In genomic region chr19:48330012-48330681, GRCh38 we compare ENCODE assay signal across 9 cellular contexts. TPM values are rescaled to one million over a fixed set of nuclear protein-coding genes. Genes with fewer than 3 reads are reported as not detected.
DNase-seq lines count a peak whose midpoint lies in the region; ATAC-seq and TF ChIP-seq lines count a peak whose summit lies in the region.
"Had no signal": no experiment of that assay in that cellular context is flagged by ENCODE, and none has a peak within 500 bp of the region (broad histone marks: within the 10 kb centered on the region; RNA-seq: fewer than 3 reads in every experiment).

No MANE protein-coding gene starts in this region.

- H4K20me1 ChIP-seq in BLaER1: no peaks in the 10 kb centered on the region

- peaks cover 18% of the 10 kb centered on the region; the same call in 1 of the 2 replicates for H3K9me3 ChIP-seq in BLaER1
- H3K9me3 ChIP-seq in breast epithelium: no peaks in the 10 kb centered on the region

- H3K27me3 ChIP-seq in BLaER1 (no peaks in the 10 kb centered on the region), breast epithelium (no peaks in the 10 kb centered on the region)

- H3K36me3 ChIP-seq in BLaER1: peaks cover 19% of the 10 kb centered on the region
- H3K36me3 ChIP-seq in breast epithelium: no peaks in the 10 kb centered on the region

- CTCF ChIA-PET in activated B cell treated with CpG ODN at 0.5 μM for 24 hours (lab: Charles Lee): interaction anchor here (1.0 kb wide), 1 partner anchor 62 kb away, joined by 5 read pairs; no protein-coding TSS in a partner anchor

- no peaks in the 10 kb centered on the region for H3K27me3 Mint-ChIP-seq in activated B cell treated with CpG ODN at 0.5 μM for 24 hours

- H3K4me3 ChIP-seq in BLaER1 (peak overlapping the region; percentile 64), breast epithelium (peak overlapping the region; percentile 27 to 66 (median 64))

- peak; percentile 90 for DNase-seq in NCI-H187 treated with DMSO at 0.1 percent for 48 hours (lab: John Stamatoyannopoulos, UW)
- DNase-seq in activated B cell treated with CpG ODN at 0.5 μM for 24 hours: peak; percentile 61
- DNase-seq in breast epithelium (ENCODE audit: low spot score in 2 of 2): peak; percentile 88 to 91
- DNase-seq in kidney tubule cell (ENCODE audit: low spot score): peak; percentile 81
- DNase-seq in stimulated activated CD4-positive, alpha-beta T cell treated with anti-CD3 and anti-CD28 coated beads, Interleukin-2, amount 100 ng/mL, for 24 hours: peak; percentile 79 to 83
- DNase-seq in amniotic stem cell (lab: John Stamatoyannopoulos, UW): no peak

- peaks cover 81% of the 10 kb centered on the region for H3K4me1 Mint-ChIP-seq in activated B cell treated with CpG ODN at 0.5 μM for 24 hours

- peak overlapping the region; percentile 99 for H3K4me2 ChIP-seq in BLaER1

- H3K9me3 Mint-ChIP-seq in activated B cell treated with CpG ODN at 0.5 μM for 24 hours: no peaks in the 10 kb centered on the region

- peak overlapping the region; percentile 95 for H3K27ac ChIP-seq in BLaER1
- H3K27ac ChIP-seq in breast epithelium: peak overlapping the region; percentile 91 to 98

- TF ChIP-seq CTCF in activated B cell treated with CpG ODN at 0.5 μM for 24 hours (IDR thresholded peaks at IDR 0.05) (no peak), breast epithelium (IDR thresholded peaks at IDR 0.05) (no peak)

- peak overlapping the region; percentile 72 for H3K9ac ChIP-seq in BLaER1

- intact Hi-C loops in activated B cell treated with CpG ODN at 0.5 μM for 24 hours (cut with micrococcal nuclease) (loop anchor here (5.0 kb wide), 2 partner anchors 62 to 257 kb away; partner anchors contain the start of genes GRIN2D and KDELR1), breast epithelium (cut with DNase I; ENCODE audit: low total_unique reads) (no loop called here)

- H3K4me1 ChIP-seq in BLaER1 (peaks cover 76% of the 10 kb centered on the region), breast epithelium (peaks cover 3 to 4% of the 10 kb centered on the region in 2 donors)

- ATAC-seq in GM21576 (IDR thresholded peaks at IDR 0.05; ENCODE audit: unreplicated experiment) (peak; percentile 29), activated B cell treated with CpG ODN at 0.5 μM for 24 hours (ENCODE audit: low read depth) (peak; percentile 25)

- peaks cover 67% of the 10 kb centered on the region for H3K36me3 Mint-ChIP-seq in activated B cell treated with CpG ODN at 0.5 μM for 24 hours (ENCODE audit: low read depth)

- no peak for TF ChIP-seq POLR2A in breast epithelium (IDR thresholded peaks at IDR 0.05)

- POLR2A ChIA-PET in activated B cell treated with CpG ODN at 0.5 μM for 24 hours (lab: Charles Lee): interaction anchor here (0.5 to 7.7 kb wide), 11 partner anchors 9 to 1999 kb away, joined by 3 to 308 read pairs (median 3); partner anchors contain the start of genes KCNC3, KDELR1, PLA2G4C and SYNGR4

- H3K4me3 Mint-ChIP-seq in activated B cell treated with CpG ODN at 0.5 μM for 24 hours: peak overlapping the region; percentile 80

- peak overlapping the region; percentile 90 for H3K27ac Mint-ChIP-seq in activated B cell treated with CpG ODN at 0.5 μM for 24 hours

RNA-seq across cellular contexts. Expression of gene EMP3, which starts 4.8 kb away (rescaled TPM):
- 309 and 320 TPM in 2 replicates for total RNA-seq in activated B cell treated with CpG ODN at 0.5 μM for 24 hours
- 10 to 100 TPM; 18.4 to 71.4 (median 24.1) TPM for total RNA-seq in breast epithelium

RNA-seq across cellular contexts. Expression of gene TMEM143, which starts 33.6 kb away (rescaled TPM):
- total RNA-seq in activated B cell treated with CpG ODN at 0.5 μM for 24 hours (10.2 and 10.5 TPM in 2 replicates), breast epithelium (10 to 100 TPM in 1 of 3 donors, 1 to 10 TPM in 2; 5.9 to 10.5 (median 6.2) TPM)

RNA-seq across cellular contexts. Expression of gene SYNGR4, which starts 34.0 kb away (rescaled TPM):
- not detected in 2 replicates for total RNA-seq in activated B cell treated with CpG ODN at 0.5 μM for 24 hours
- total RNA-seq in breast epithelium: not detected
- total RNA-seq: myocyte had no signal
